Comparison of ENCODE assay signal across 21 cellular contexts in genomic region chr13:109209526-109209925, GRCh38.
DNase-seq lines count a peak whose midpoint lies in the region; ATAC-seq and TF ChIP-seq lines count a peak whose summit lies in the region.
"Had no signal": no experiment of that assay in that cellular context is flagged by ENCODE, and none has a peak within 500 bp of the region (broad histone marks: within the 10 kb centered on the region; RNA-seq: fewer than 3 reads in every experiment).

No MANE protein-coding gene starts in this region.

- H3K79me2 ChIP-seq in PC-3 (ENCODE audit: low read length) = no peaks in the 10 kb centered on the region

- no peak overlapping the region for H3K9ac ChIP-seq in PC-3 (ENCODE audit: low read length)

- BruUV-seq in PC-3 (replicated peaks; lab: Mats Ljungman, UMichigan) (no TSS peak), A673 (replicated peaks; lab: Mats Ljungman, UMichigan) (no TSS peak)

- POLR2A ChIA-PET in PC-3 (lab: Charles Lee; ENCODE audit: unreplicated experiment) = no interaction called here
- POLR2A ChIA-PET in A673 (lab: Charles Lee; ENCODE audit: low non-redundant PET) = no interaction called here

- peak overlapping the region; percentile 31; the same call in 1 of the 2 replicates for H3K4me2 ChIP-seq in PC-3 (ENCODE audit: low read length)
- H3K4me2 ChIP-seq: GM23338, PC-9 had no signal

- peaks cover 36% of the 10 kb centered on the region for H3K4me1 ChIP-seq in PC-3 (ENCODE audit: insufficient read depth, low read length)
- no peaks in the 10 kb centered on the region for H3K4me1 ChIP-seq in A673 (ENCODE audit: insufficient read depth, low read length, poor library complexity, severe bottlenecking)
- H3K4me1 ChIP-seq: HAP-1 had no signal

- H4K20me1 ChIP-seq in PC-3 (ENCODE audit: low read length) = no peaks in the 10 kb centered on the region

- H3K27ac ChIP-seq in PC-3 (ENCODE audit: low read length) = peak overlapping the region; percentile 39
- no peak overlapping the region for H3K27ac ChIP-seq in A673 (ENCODE audit: low read depth, low read length, poor library complexity, severe bottlenecking)
- H3K27ac ChIP-seq: C4-2B, HL-60, PC-9 had no signal

- DNase-seq in NCI-H2029 (lab: John Stamatoyannopoulos, UW) (peak; percentile 23), NCI-H2029 treated with DMSO at 0.1 percent for 48 hours (lab: John Stamatoyannopoulos, UW) (no peak), NCI-H1930 (lab: John Stamatoyannopoulos, UW) (peak; percentile 71 to 82), PC-3 (peak; percentile 80), kidney tubule cell (ENCODE audit: low spot score) (peak; percentile 65), A673 (ENCODE audit: low spot score) (no peak), SIG-M5 treated with dmso at 0.1 percent for 504 hours (lab: John Stamatoyannopoulos, UW; ENCODE audit: unreplicated experiment) (no peak)
- DNase-seq: Caco-2; CD8-positive, alpha-beta T cell; NCI-H1048; NCI-H1694; NCI-H2171 treated with DMSO at 0.1 percent for 48 hours; NCI-H526; PC-9; T-helper 9 cell had no signal

- no peak for TF ChIP-seq CTCF in PC-3 (conservative IDR thresholded peaks at IDR 0.05; ENCODE audit: low read depth, low read length)
- no peak for TF ChIP-seq CTCF in A673 (conservative IDR thresholded peaks at IDR 0.05; ENCODE audit: low read depth, low read length)

- H2AFZ ChIP-seq in PC-3 (ENCODE audit: low read length) = no peak overlapping the region
- H2AFZ ChIP-seq: GM23338, PC-9 had no signal

- H3K9me2 ChIP-seq in PC-3 (replicated peaks; ENCODE audit: low read length) = no peaks in the 10 kb centered on the region

- CTCF ChIA-PET in PC-3 (lab: Charles Lee) = no interaction called here
- CTCF ChIA-PET in A673 (lab: Charles Lee) = no interaction called here

- H3K4me3 ChIP-seq in PC-3 (ENCODE audit: low read length) (no peak overlapping the region), A673 (ENCODE audit: low read depth, low read length, poor library complexity, severe bottlenecking) (no peak overlapping the region)
- H3K4me3 ChIP-seq: GM23338, HAP-1, PC-9 had no signal

- intact Hi-C loops in PC-3 (cut with micrococcal nuclease) = no loop called here
- intact Hi-C loops in A673 (cut with micrococcal nuclease; ENCODE audit: unreplicated experiment) = no loop called here

- H3K36me3 ChIP-seq in PC-3 (ENCODE audit: low read depth, low read length) (no peaks in the 10 kb centered on the region), A673 (ENCODE audit: insufficient read depth, low read length, poor library complexity, severe bottlenecking) (no peaks in the 10 kb centered on the region)
- H3K36me3 ChIP-seq: HAP-1 had no signal

- no peaks in the 10 kb centered on the region for H3K27me3 ChIP-seq in PC-3 (ENCODE audit: low read length)
- no peaks in the 10 kb centered on the region for H3K27me3 ChIP-seq in A673 (replicated peaks; ENCODE audit: insufficient read depth, low read depth, low read length, poor library complexity)

- ATAC-seq in PC-3 (peak; percentile 67), HG02642 (IDR thresholded peaks at IDR 0.05; ENCODE audit: poor library complexity, unreplicated experiment) (no peak)
- ATAC-seq: CD8-positive, alpha-beta T cell; GM23338; Right ventricle myocardium inferior had no signal

- no peaks in the 10 kb centered on the region for H3K9me3 ChIP-seq in PC-3 (ENCODE audit: low read length)
- H3K9me3 ChIP-seq in A673 (ENCODE audit: low read depth, low read length, poor library complexity, severe bottlenecking) = no peaks in the 10 kb centered on the region
- H3K9me3 ChIP-seq: Caco-2, HAP-1 had no signal

- no peaks in the 10 kb centered on the region for H3F3A ChIP-seq in PC-3 (ENCODE audit: low read length, unreplicated experiment)

Comparison
In these comparisons a context has a peak if more than half of its experiments do, and no peak if none do; other contexts are left out.
1. DNase-seq: peak in NCI-H2029 (single experiment), NCI-H1930 (2 of 2), PC-3 (single experiment) and kidney tubule cell (single experiment); none in NCI-H2029 treated with DMSO at 0.1 percent for 48 hours (single experiment), A673 (single experiment) and SIG-M5 treated with dmso at 0.1 percent for 504 hours (single experiment).